11 cellular contexts compared by ENCODE assay signal in genomic region chr2:174663572-174663971, GRCh38.
DNase-seq lines count a peak whose midpoint lies in the region; ATAC-seq and TF ChIP-seq lines count a peak whose summit lies in the region.
"Had no signal": no experiment of that assay in that cellular context is flagged by ENCODE, and none has a peak within 500 bp of the region (broad histone marks: within the 10 kb centered on the region; RNA-seq: fewer than 3 reads in every experiment).

No MANE protein-coding gene starts in this region.

- WGBS in spleen, 5 donors, result 30 to 37% (median 35%) methylated on average over 7 of the region's 7 CpGs

- CTCF ChIA-PET in RWPE1 (lab: Yijun Ruan, JAX), result no interaction called here

- H3K27ac ChIP-seq in left ventricle myocardium inferior (replicated peaks) (peak overlapping the region; percentile 56), spleen (peak overlapping the region in 7 of 8 donors; percentile 16 to 74 (median 59)), RWPE1 (no peak overlapping the region)
- H3K27ac ChIP-seq: testis had no signal

- POLR2A ChIA-PET in RWPE1 (lab: Yijun Ruan, JAX; ENCODE audit: low non-redundant PET), result no interaction called here

- no peak for TF ChIP-seq CTCF in left ventricle myocardium inferior (IDR thresholded peaks at IDR 0.05; ENCODE audit: borderline replicate concordance)
- TF ChIP-seq CTCF in spleen (IDR thresholded peaks at IDR 0.05 in 8 of 11, conservative IDR thresholded peaks at IDR 0.05 in 3 of 11), result no peak
- TF ChIP-seq CTCF in RWPE1 (conservative IDR thresholded peaks at IDR 0.05; ENCODE audit: low read depth), result no peak

- H3K36me3 ChIP-seq in adipocyte (ENCODE audit: control insufficient read depth, insufficient read depth, low read length, severe bottlenecking) (no peaks in the 10 kb centered on the region), left ventricle myocardium inferior (peaks cover 4% of the 10 kb centered on the region), spleen (peaks cover 0 to 5% (median 0%) of the 10 kb centered on the region in 6 donors)

- no peak overlapping the region for H3K9ac ChIP-seq in adipocyte (ENCODE audit: low read length)

- H3K4me3 ChIP-seq in adipocyte (ENCODE audit: low read length) (peak overlapping the region; percentile 32), left ventricle myocardium inferior (no peak overlapping the region), spleen (no peak overlapping the region)
- H3K4me3 ChIP-seq: testis had no signal

- DNase-seq in EL (peak; percentile 82), adipocyte (ENCODE audit: low read depth) (peak; percentile 96), left ventricle myocardium inferior (no peak), spleen (no peak), RWPE1 (ENCODE audit: low spot score) (no peak)
- DNase-seq: activated CD8-positive, alpha-beta memory T cell treated with anti-CD3 and anti-CD28 coated beads, Interleukin-2, amount 10 ng/mL, durations not matched to agents 7 days and 5 days; T-helper 1 cell; testis had no signal

- peaks cover 42% of the 10 kb centered on the region for H3K4me1 ChIP-seq in adipocyte (ENCODE audit: control insufficient read depth, insufficient read depth, low read length)
- peaks cover 65% of the 10 kb centered on the region for H3K4me1 ChIP-seq in left ventricle myocardium inferior
- peaks cover 10 to 85% (median 49%) of the 10 kb centered on the region in 6 donors for H3K4me1 ChIP-seq in spleen
- H3K4me1 ChIP-seq: testis had no signal

- no peak for TF ChIP-seq POLR2A in spleen (IDR thresholded peaks at IDR 0.05)

- H3K27me3 ChIP-seq in adipocyte (replicated peaks; ENCODE audit: control insufficient read depth, insufficient read depth, low read length) (no peaks in the 10 kb centered on the region), left ventricle myocardium inferior (ENCODE audit: low read depth) (no peaks in the 10 kb centered on the region), spleen (replicated peaks in 1 of 7) (no peaks in the 10 kb centered on the region)
- H3K27me3 ChIP-seq: testis had no signal

- no peak for ATAC-seq in HG03175 (IDR thresholded peaks at IDR 0.05; ENCODE audit: unreplicated experiment)
- ATAC-seq in GM18861 (IDR thresholded peaks at IDR 0.05; ENCODE audit: unreplicated experiment), result no peak
- ATAC-seq in HG02938 (IDR thresholded peaks at IDR 0.05; ENCODE audit: unreplicated experiment), result no peak
- ATAC-seq: activated CD8-positive, alpha-beta memory T cell treated with anti-CD3 and anti-CD28 coated beads, Interleukin-2, amount 10 ng/mL, durations not matched to agents 7 days and 5 days had no signal

- H3K9me3 ChIP-seq in adipocyte (ENCODE audit: control insufficient read depth, low read length) (no peaks in the 10 kb centered on the region), left ventricle myocardium inferior (replicated peaks) (no peaks in the 10 kb centered on the region), spleen (no peaks in the 10 kb centered on the region)
- H3K9me3 ChIP-seq: testis had no signal

- intact Hi-C loops in left ventricle myocardium inferior (cut with micrococcal nuclease) (no loop called here), spleen (cut with DNase I; ENCODE audit: low total_unique reads) (no loop called here)

Comparison
In these comparisons a context has a peak if more than half of its experiments do, and no peak if none do; other contexts are left out.
1. DNase-seq: peak in EL (single experiment) and adipocyte (single experiment); none in left ventricle myocardium inferior (single experiment), spleen (single experiment) and RWPE1 (single experiment).